ENCODE assay signal across 8 cellular contexts in the genomic region with DNA sequence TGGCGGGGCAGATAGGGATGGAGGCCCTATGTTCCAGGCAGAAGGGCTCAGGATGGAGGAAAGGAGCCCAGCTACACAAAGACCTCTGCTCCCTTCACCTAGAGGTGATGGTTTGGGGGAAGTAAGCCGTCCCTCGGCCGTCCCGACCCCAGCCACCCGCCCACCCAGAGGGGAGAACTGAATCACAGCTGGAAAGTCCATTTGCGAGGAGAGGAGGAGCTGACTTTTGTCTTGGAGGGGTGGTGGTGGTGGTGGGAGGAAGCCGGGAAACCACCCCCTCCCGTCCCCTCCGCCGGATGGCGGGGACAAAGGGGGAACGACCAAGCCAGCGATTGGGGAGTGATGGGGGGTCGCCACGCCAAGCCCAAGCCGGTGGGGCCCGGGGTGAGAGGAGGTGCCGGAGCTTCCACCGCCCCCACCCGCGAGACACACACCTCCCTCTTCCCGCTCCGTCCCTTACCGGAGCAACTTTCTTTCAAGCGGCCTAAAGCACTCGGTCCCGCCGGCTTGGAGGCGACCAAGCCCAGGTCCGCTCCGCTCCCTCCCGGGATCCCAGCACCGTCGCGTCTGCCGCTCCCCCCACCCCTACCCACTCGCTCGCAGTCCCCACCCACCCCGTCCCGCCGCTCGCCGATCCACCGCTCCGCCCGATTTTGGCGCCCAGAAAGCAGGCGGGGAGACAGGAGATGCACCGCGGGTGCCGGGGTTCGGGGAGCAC. TPM values are rescaled to one million over a fixed set of nuclear protein-coding genes. Genes with fewer than 3 reads are reported as not detected.
DNase-seq lines count a peak whose midpoint lies in the region; ATAC-seq and TF ChIP-seq lines count a peak whose summit lies in the region.

No MANE protein-coding gene starts in this region.

- H3K56ac ChIP-seq in mesendoderm (ENCODE audit: low read length): peak overlapping the region; percentile 97

- H3K4ac ChIP-seq in mesendoderm (ENCODE audit: low read depth, low read length): peak overlapping the region; percentile 98

- H3K23ac ChIP-seq in mesendoderm (ENCODE audit: low read length): peak overlapping the region; percentile 83

- peak overlapping the region; percentile 89 for H3K4me3 ChIP-seq in BE2C (ENCODE audit: low read depth, low read length)
- peak overlapping the region; percentile 81 for H3K4me3 ChIP-seq in coronary artery
- H3K4me3 ChIP-seq in mesendoderm (ENCODE audit: low read length): peak overlapping the region; percentile 78

- DNase-seq in BE2C: peak; percentile 50
- peak; percentile 58 to 65 for DNase-seq in activated CD4-positive, alpha-beta T cell treated with anti-CD3 and anti-CD28 coated beads for 24 hours (ENCODE audit: low read depth in 2 of 2)
- no peak for DNase-seq in coronary artery (ENCODE audit: low spot score)
- peak; percentile 76 for DNase-seq in mesendoderm
- DNase-seq in stimulated activated CD8-positive, alpha-beta memory T cell treated with anti-CD3 and anti-CD28 coated beads, Interleukin-2, amount 100 ng/mL, for 1 hour (ENCODE audit: low read depth in 2 of 2): peak; percentile 51 to 55
- no peak for DNase-seq in cerebellar nuclear complex (lab: John Stamatoyannopoulos, UW)

- WGBS in mesendoderm (ENCODE audit: extremely low coverage, insufficient coverage, low lambda C conversion rate): no CpG with 5 or more reads among the region's 53 CpGs

- H3K27me3 ChIP-seq in BE2C: no peaks in the 10 kb centered on the region
- H3K27me3 ChIP-seq in mesendoderm (ENCODE audit: insufficient read depth, low read length, poor library complexity): no peaks in the 10 kb centered on the region

- ATAC-seq in HG03342 (IDR thresholded peaks at IDR 0.05; ENCODE audit: unreplicated experiment) (peak; percentile 5), HG02763 (IDR thresholded peaks at IDR 0.05; ENCODE audit: unreplicated experiment) (no peak)

- peak overlapping the region; percentile 92 for H2BK5ac ChIP-seq in mesendoderm (ENCODE audit: low read length)

- peak overlapping the region; percentile 91 for H3K4me2 ChIP-seq in mesendoderm (ENCODE audit: low read length)

- peaks cover 21% of the 10 kb centered on the region for H3K79me1 ChIP-seq in mesendoderm (ENCODE audit: low read length)

- H2BK120ac ChIP-seq in mesendoderm (ENCODE audit: low read depth, low read length): peak overlapping the region; percentile 75

- peak overlapping the region; percentile 99 for H3K18ac ChIP-seq in mesendoderm (ENCODE audit: low read length)

- H4K8ac ChIP-seq in mesendoderm (ENCODE audit: low read depth, low read length): no peak overlapping the region

- H3K27ac ChIP-seq in coronary artery (peak overlapping the region; percentile 94 to 98), mesendoderm (ENCODE audit: low read depth, low read length) (peak overlapping the region; percentile 91)

- H3K9me3 ChIP-seq in BE2C: no peaks in the 10 kb centered on the region

- no peak for TF ChIP-seq CTCF in BE2C (IDR thresholded peaks at IDR 0.05; ENCODE audit: low read depth, low read length)
- TF ChIP-seq CTCF in coronary artery (IDR thresholded peaks at IDR 0.05): no peak

- H2BK15ac ChIP-seq in mesendoderm (replicated peaks; ENCODE audit: low read depth): peak overlapping the region; percentile 86

- H3K9ac ChIP-seq in mesendoderm (ENCODE audit: low read length): peak overlapping the region; percentile 95

- H3K4me1 ChIP-seq in BE2C (peaks cover 3% of the 10 kb centered on the region), mesendoderm (ENCODE audit: control insufficient read depth, low read depth, low read length) (peaks cover 20% of the 10 kb centered on the region)

- peak overlapping the region; percentile 92 for H2AK5ac ChIP-seq in mesendoderm (ENCODE audit: low read length)

- no peak overlapping the region for H4K5ac ChIP-seq in mesendoderm (ENCODE audit: low read length)

- H3K79me2 ChIP-seq in mesendoderm (ENCODE audit: control insufficient read depth, insufficient read depth, low read length): peaks cover 49% of the 10 kb centered on the region

- H3K36me3 ChIP-seq in BE2C: no peaks in the 10 kb centered on the region
- no peaks in the 10 kb centered on the region for H3K36me3 ChIP-seq in mesendoderm (ENCODE audit: control insufficient read depth, insufficient read depth, low read length)

RNA-seq across cellular contexts. Expression of gene ARHGEF2, which starts 0.6 kb away (rescaled TPM):
- polyA plus RNA-seq in BE2C (2012; ENCODE audit: insufficient read depth, insufficient read length, low read depth): 293 TPM
- 28.6 TPM for polyA plus RNA-seq in mesendoderm (2013, experiment 1 of 2)
- 27.5 TPM for polyA plus RNA-seq in mesendoderm (2013, experiment 2 of 2)

RNA-seq across cellular contexts. Expression of gene RXFP4, which starts 36.3 kb away (rescaled TPM):
- polyA plus RNA-seq in BE2C (2012; ENCODE audit: insufficient read depth, insufficient read length, low read depth): 2.1 TPM
- not detected for polyA plus RNA-seq in mesendoderm (2013, experiment 1 of 2)
- polyA plus RNA-seq in mesendoderm (2013, experiment 2 of 2): not detected

RNA-seq across cellular contexts. Expression of gene SSR2, which starts 43.0 kb away (rescaled TPM):
- 528 TPM for polyA plus RNA-seq in BE2C (2012; ENCODE audit: insufficient read depth, insufficient read length, low read depth)
- polyA plus RNA-seq in mesendoderm (2013, experiment 1 of 2): 289 TPM
- polyA plus RNA-seq in mesendoderm (2013, experiment 2 of 2): 291 TPM

RNA-seq across cellular contexts. Expression of gene KHDC4, which starts 43.6 kb away (rescaled TPM):
- 44.7 TPM for polyA plus RNA-seq in BE2C (2012; ENCODE audit: insufficient read depth, insufficient read length, low read depth)
- polyA plus RNA-seq in mesendoderm (2013, experiment 1 of 2): 21.5 TPM
- 21.5 TPM for polyA plus RNA-seq in mesendoderm (2013, experiment 2 of 2)

Comparison
In these comparisons a context has a peak if more than half of its experiments do, and no peak if none do; other contexts are left out.
1. DNase-seq: peak in BE2C (single experiment), activated CD4-positive, alpha-beta T cell treated with anti-CD3 and anti-CD28 coated beads for 24 hours (2 of 2), mesendoderm (single experiment) and stimulated activated CD8-positive, alpha-beta memory T cell treated with anti-CD3 and anti-CD28 coated beads, Interleukin-2, amount 100 ng/mL, for 1 hour (2 of 2); none in coronary artery (single experiment) and cerebellar nuclear complex (0 of 2).
2. Peak in every context shown above with its lines, with median percentiles within 50 percentile points of each other: H3K4me3 ChIP-seq.